In the genomic region with DNA sequence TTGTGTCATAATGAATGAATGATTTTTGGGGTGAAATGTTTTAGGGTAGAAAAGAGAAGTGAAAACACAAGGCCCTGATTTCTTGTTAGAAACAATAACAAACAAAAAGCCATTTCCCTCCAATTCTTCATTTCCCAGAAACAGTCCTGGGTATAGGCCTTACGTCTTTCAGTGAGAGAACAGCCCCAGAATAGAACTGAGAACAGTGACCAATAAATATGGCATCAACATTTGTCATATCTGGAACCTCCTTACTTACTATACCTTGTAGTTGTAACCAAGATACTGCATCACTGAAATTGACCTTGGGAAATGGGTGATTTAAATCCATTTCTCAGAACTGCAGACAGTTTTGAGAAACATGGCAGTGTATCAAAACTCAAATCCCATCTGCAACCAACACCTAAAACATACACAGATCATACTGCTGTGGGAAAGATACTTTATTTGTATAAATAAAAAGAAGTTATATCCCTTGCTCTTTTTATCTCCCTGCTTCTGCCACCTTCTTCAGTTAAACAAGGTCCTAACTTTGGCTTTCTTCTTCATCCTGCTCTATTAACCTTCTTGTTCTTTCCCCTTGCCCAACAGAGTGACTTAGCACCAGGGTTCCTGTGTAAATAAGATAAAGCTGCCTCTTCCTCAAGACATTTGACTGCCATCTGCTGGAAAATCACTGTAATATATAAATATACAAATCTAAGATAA, we compare ENCODE assay signal across 1 cellular context.
TF ChIP-seq lines count a peak whose summit lies in the region.

No MANE protein-coding gene starts in this region.

TF ChIP-seq in K562, 482 proteins besides CTCF, POLR2A, EP300 and RAD21 (continued from another document and continues in another):
- TF ChIP-seq VEZF1 (CRISPR knock-in tag; IDR thresholded peaks at IDR 0.05): peak; percentile 58
- no peak for TF ChIP-seq ZNF551 (CRISPR knock-in tag; IDR thresholded peaks at IDR 0.05)
- no peak for TF ChIP-seq ZZZ3 (IDR thresholded peaks at IDR 0.05)
- TF ChIP-seq SP2 (IDR thresholded peaks at IDR 0.05; ENCODE audit: extremely low read depth, low read depth, low read length, poor library complexity, severe bottlenecking): no peak
- no peak for TF ChIP-seq CHD7 (IDR thresholded peaks at IDR 0.05; ENCODE audit: low read depth, low read length)
- TF ChIP-seq FOXO4 (CRISPR knock-in tag; IDR thresholded peaks at IDR 0.05): no peak
- TF ChIP-seq, protein P1, sequence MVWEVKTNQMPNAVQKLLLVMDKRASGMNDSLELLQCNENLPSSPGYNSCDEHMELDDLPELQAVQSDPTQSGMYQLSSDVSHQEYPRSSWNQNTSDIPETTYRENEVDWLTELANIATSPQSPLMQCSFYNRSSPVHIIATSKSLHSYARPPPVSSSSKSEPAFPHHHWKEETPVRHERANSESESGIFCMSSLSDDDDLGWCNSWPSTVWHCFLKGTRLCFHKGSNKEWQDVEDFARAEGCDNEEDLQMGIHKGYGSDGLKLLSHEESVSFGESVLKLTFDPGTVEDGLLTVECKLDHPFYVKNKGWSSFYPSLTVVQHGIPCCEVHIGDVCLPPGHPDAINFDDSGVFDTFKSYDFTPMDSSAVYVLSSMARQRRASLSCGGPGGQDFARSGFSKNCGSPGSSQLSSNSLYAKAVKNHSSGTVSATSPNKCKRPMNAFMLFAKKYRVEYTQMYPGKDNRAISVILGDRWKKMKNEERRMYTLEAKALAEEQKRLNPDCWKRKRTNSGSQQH (CRISPR knock-in tag; IDR thresholded peaks at IDR 0.05): no peak
- no peak for TF ChIP-seq ZC3H11A (IDR thresholded peaks at IDR 0.05; ENCODE audit: low read depth, low read length)
- TF ChIP-seq EHMT2 (IDR thresholded peaks at IDR 0.05): 0 out of 2 replicates have a peak, but pooled peaks have one; percentile 15
- TF ChIP-seq ZNF75A (CRISPR knock-in tag; IDR thresholded peaks at IDR 0.05): no peak
- no peak for TF ChIP-seq SMAD3 (CRISPR knock-in tag; conservative IDR thresholded peaks at IDR 0.05)
- TF ChIP-seq JUNB (CRISPR knock-in tag; conservative IDR thresholded peaks at IDR 0.05): no peak
- no peak for TF ChIP-seq KLF10 (CRISPR knock-in tag; IDR thresholded peaks at IDR 0.05)
- TF ChIP-seq MED1 (CRISPR knock-in tag; IDR thresholded peaks at IDR 0.05; ENCODE audit: borderline replicate concordance): no peak
- peak; percentile 96 for TF ChIP-seq SMARCC2 (IDR thresholded peaks at IDR 0.05; ENCODE audit: low read depth)
- no peak for TF ChIP-seq SRF (CRISPR knock-in tag; IDR thresholded peaks at IDR 0.05)
- TF ChIP-seq GABPB1 (CRISPR knock-in tag; IDR thresholded peaks at IDR 0.05): no peak
- TF ChIP-seq ZFP1 (CRISPR knock-in tag; IDR thresholded peaks at IDR 0.05): no peak
- TF ChIP-seq, protein P2, sequence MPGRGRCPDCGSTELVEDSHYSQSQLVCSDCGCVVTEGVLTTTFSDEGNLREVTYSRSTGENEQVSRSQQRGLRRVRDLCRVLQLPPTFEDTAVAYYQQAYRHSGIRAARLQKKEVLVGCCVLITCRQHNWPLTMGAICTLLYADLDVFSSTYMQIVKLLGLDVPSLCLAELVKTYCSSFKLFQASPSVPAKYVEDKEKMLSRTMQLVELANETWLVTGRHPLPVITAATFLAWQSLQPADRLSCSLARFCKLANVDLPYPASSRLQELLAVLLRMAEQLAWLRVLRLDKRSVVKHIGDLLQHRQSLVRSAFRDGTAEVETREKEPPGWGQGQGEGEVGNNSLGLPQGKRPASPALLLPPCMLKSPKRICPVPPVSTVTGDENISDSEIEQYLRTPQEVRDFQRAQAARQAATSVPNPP (IDR thresholded peaks at IDR 0.05; ENCODE audit: borderline replicate concordance, insufficient read depth, insufficient read length): no peak
- TF ChIP-seq FOSL1 (tag; conservative IDR thresholded peaks at IDR 0.05): peak; percentile 62
- no peak for TF ChIP-seq CBX2 (IDR thresholded peaks at IDR 0.05; ENCODE audit: insufficient read depth, low read length, poor library complexity, severe bottlenecking)
- TF ChIP-seq ZNF197 (CRISPR knock-in tag; IDR thresholded peaks at IDR 0.05; ENCODE audit: low read depth): no peak
- no peak; the same call in 1 of the 2 replicates for TF ChIP-seq TARDBP (IDR thresholded peaks at IDR 0.05)
- TF ChIP-seq DDX20 (tag; IDR thresholded peaks at IDR 0.05; ENCODE audit: low read depth): no peak
- TF ChIP-seq ARID1B (IDR thresholded peaks at IDR 0.05): peak; percentile 99
- TF ChIP-seq E2F8 (IDR thresholded peaks at IDR 0.05; ENCODE audit: low read depth, partially characterized antibody): peak; percentile 62
- TF ChIP-seq LCOR (CRISPR knock-in tag; IDR thresholded peaks at IDR 0.05): peak; percentile 91
- TF ChIP-seq, protein P3, sequence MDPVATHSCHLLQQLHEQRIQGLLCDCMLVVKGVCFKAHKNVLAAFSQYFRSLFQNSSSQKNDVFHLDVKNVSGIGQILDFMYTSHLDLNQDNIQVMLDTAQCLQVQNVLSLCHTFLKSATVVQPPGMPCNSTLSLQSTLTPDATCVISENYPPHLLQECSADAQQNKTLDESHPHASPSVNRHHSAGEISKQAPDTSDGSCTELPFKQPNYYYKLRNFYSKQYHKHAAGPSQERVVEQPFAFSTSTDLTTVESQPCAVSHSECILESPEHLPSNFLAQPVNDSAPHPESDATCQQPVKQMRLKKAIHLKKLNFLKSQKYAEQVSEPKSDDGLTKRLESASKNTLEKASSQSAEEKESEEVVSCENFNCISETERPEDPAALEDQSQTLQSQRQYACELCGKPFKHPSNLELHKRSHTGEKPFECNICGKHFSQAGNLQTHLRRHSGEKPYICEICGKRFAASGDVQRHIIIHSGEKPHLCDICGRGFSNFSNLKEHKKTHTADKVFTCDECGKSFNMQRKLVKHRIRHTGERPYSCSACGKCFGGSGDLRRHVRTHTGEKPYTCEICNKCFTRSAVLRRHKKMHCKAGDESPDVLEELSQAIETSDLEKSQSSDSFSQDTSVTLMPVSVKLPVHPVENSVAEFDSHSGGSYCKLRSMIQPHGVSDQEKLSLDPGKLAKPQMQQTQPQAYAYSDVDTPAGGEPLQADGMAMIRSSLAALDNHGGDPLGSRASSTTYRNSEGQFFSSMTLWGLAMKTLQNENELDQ (CRISPR knock-in tag; IDR thresholded peaks at IDR 0.05; ENCODE audit: borderline replicate concordance): no peak
- TF ChIP-seq ILK (tag; IDR thresholded peaks at IDR 0.05; ENCODE audit: borderline replicate concordance, low read depth): no peak
- TF ChIP-seq SNAPC5 (CRISPR knock-in tag; IDR thresholded peaks at IDR 0.05): no peak
- no peak for TF ChIP-seq E2F5 (CRISPR knock-in tag; IDR thresholded peaks at IDR 0.05)
